Comparison of ENCODE assay signal across 19 cellular contexts in genomic region chr12:77723308-77723707, GRCh38.
"Had no signal": no experiment of that assay in that cellular context is flagged by ENCODE, and none has a peak within 500 bp of the region (broad histone marks: within the 10 kb centered on the region; RNA-seq: fewer than 3 reads in every experiment).

No MANE protein-coding gene starts in this region.

- ATAC-seq: activated CD4-positive, alpha-beta T cell treated with anti-CD3 and anti-CD28 coated beads for 36 hours; activated CD8-positive, alpha-beta memory T cell treated with anti-CD3 and anti-CD28 coated beads, Interleukin-2, amount 10 ng/mL, durations not matched to agents 7 days and 5 days; effector memory CD8-positive, alpha-beta T cell; left lobe of liver; stimulated activated naive B cell treated with anti-CD40 and anti-IgM and Interleukin-4, amounts not matched to agents 10 μg/mL and 1 μg/mL and 100 μg/mL, for 72 hours had no signal

- DNase-seq: activated CD4-positive, alpha-beta memory T cell treated with anti-CD3 and anti-CD28 coated beads for 36 hours; activated CD4-positive, alpha-beta T cell treated with anti-CD3 and anti-CD28 coated beads for 36 hours; activated CD8-positive, alpha-beta memory T cell treated with anti-CD3 and anti-CD28 coated beads, Interleukin-2, amount 10 ng/mL, durations not matched to agents 7 days and 5 days; activated naive CD4-positive, alpha-beta T cell; activated naive CD8-positive, alpha-beta T cell treated with anti-CD3 and anti-CD28 coated beads for 36 hours; amniotic stem cell; caudate nucleus; effector memory CD8-positive, alpha-beta T cell; foreskin melanocyte; glutamatergic neuron; hypothalamus; kidney; midbrain; nephron progenitor cell; nucleus accumbens; sigmoid colon; spleen; stimulated activated naive B cell treated with anti-CD40 and anti-IgM and Interleukin-4, amounts not matched to agents 10 μg/mL and 1 μg/mL and 100 μg/mL, for 72 hours had no signal

- H3K27ac ChIP-seq: sigmoid colon, spleen had no signal
